ENCODE assay signal across 8 cellular contexts in the genomic region with DNA sequence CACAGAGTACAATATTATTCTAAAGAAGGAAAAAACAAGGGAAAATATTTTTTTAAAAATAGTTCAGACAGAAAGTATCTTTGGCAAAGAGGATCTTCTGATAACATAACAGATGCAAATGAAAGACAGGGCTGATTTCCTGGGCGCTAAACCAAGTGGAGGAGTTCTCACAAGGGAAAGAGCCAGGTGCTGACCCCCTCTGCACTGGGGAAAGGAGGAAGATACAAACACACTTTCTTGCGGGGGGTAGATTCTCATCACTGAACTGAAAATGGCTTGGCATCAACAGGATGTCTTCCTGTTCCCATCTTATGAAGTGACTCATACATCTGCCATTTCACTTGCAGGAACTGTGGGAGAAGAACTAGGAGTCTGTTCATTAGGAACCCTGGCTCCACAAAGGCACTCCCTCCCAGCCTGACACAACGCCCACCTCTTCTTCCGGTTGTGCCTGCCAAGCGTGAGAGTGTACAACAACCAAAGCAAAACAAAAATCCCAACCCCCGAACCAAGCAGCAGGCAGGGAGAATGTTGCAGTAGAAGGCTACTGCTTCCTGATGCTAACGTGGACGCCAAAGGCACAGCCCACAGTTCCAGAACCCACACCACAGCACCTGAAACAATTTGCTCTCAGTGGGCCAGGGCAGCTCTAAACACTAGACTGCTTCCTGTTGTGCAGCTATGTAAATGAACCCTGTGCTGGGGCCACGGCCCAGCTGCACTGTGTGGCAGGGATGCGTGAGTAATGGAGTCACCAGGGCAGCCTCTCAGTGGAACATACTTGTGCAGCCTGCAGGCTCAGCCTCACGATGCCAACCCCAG. TPM values are rescaled to one million over a fixed set of nuclear protein-coding genes. Genes with fewer than 3 reads are reported as not detected.
A peak's percentile ranks its signal among the peaks of the same experiment; 100 is the strongest.
DNase-seq lines count a peak whose midpoint lies in the region; ATAC-seq and TF ChIP-seq lines count a peak whose summit lies in the region.

No MANE protein-coding gene starts in this region.

- no peaks in the 10 kb centered on the region for H3K79me2 ChIP-seq in GM23338 (replicated peaks; ENCODE audit: insufficient read depth)

- H3K4me1 Mint-ChIP-seq in GM23338 (peaks cover 30% of the 10 kb centered on the region), memory B cell (peaks cover 25% of the 10 kb centered on the region)

- no peaks in the 10 kb centered on the region for H3K36me3 Mint-ChIP-seq in GM23338 (ENCODE audit: low read depth)
- H3K36me3 Mint-ChIP-seq in memory B cell, result no peaks in the 10 kb centered on the region

- H3K9me3 Mint-ChIP-seq in GM23338 (no peaks in the 10 kb centered on the region), memory B cell (no peaks in the 10 kb centered on the region)

- H4K20me1 ChIP-seq in GM23338 (replicated peaks; ENCODE audit: insufficient read depth), result no peaks in the 10 kb centered on the region

- DNase-seq in GM12865 (ENCODE audit: low read depth), result peak; percentile 89
- DNase-seq in GM23338 (ENCODE audit: low spot score), result no peak
- peak; percentile 86 for DNase-seq in LoVo (ENCODE audit: low spot score)
- DNase-seq in colonic mucosa, result peak; percentile 85
- peak; percentile 9 to 28 for DNase-seq in memory B cell (ENCODE audit: low spot score in 2 of 2)
- peak; percentile 16 for DNase-seq in stimulated activated naive CD4-positive, alpha-beta T cell treated with Interleukin-2 at 50 U/mL for 16 hours (lab: John Stamatoyannopoulos, UW)
- no peak for DNase-seq in NCI-H524 treated with DMSO at 0.1 percent for 48 hours (lab: John Stamatoyannopoulos, UW)

- H3K27ac Mint-ChIP-seq in GM23338 (no peak overlapping the region; the same call in 1 of the 2 replicates), memory B cell (peak overlapping the region; percentile 94)

- peak overlapping the region in 1 of 2 donors; percentile 23 for H3K9ac ChIP-seq in colonic mucosa (ENCODE audit: low read depth in 2 of 2, low read length in 2 of 2)

- H3K4me3 ChIP-seq in GM12865 (ENCODE audit: low read depth, low read length), result peak overlapping the region; percentile 51
- no peak overlapping the region for H3K4me3 ChIP-seq in GM23338
- peak overlapping the region; percentile 19 for H3K4me3 ChIP-seq in WI38 (ENCODE audit: low read depth, low read length)
- H3K4me3 ChIP-seq in colonic mucosa, result no peak overlapping the region

- H3K9me3 ChIP-seq in colonic mucosa, result no peaks in the 10 kb centered on the region

- no peaks in the 10 kb centered on the region for H3K9me2 ChIP-seq in GM23338 (ENCODE audit: insufficient read depth)

- peak overlapping the region; percentile 1; the same call in 1 of the 2 replicates for H3K27ac ChIP-seq in GM23338 (ENCODE audit: low read depth)
- H3K27ac ChIP-seq in colonic mucosa, result peak overlapping the region; percentile 89

- H3F3A ChIP-seq in GM23338 (replicated peaks; ENCODE audit: low read depth), result no peaks in the 10 kb centered on the region

- H3K27me3 Mint-ChIP-seq in GM23338 (ENCODE audit: insufficient read depth, low read depth, poor library complexity) (peaks cover 2% of the 10 kb centered on the region), memory B cell (no peaks in the 10 kb centered on the region)

- intact Hi-C loops in colonic mucosa (cut with DNase I), result no loop called here

- TF ChIP-seq CTCF in GM12865 (IDR thresholded peaks at IDR 0.05; ENCODE audit: insufficient read depth, low read depth, low read length, missing control alignments) (no peak), GM23338 (conservative IDR thresholded peaks at IDR 0.05; ENCODE audit: low read depth in 2 of 2) (no peak), WI38 (IDR thresholded peaks at IDR 0.05; ENCODE audit: low read depth, low read length) (no peak), colonic mucosa (IDR thresholded peaks at IDR 0.05) (no peak)

- H3K27me3 ChIP-seq in GM23338 (ENCODE audit: insufficient read depth) (no peaks in the 10 kb centered on the region), colonic mucosa (no peaks in the 10 kb centered on the region)

- H2AFZ ChIP-seq in GM23338, result no peak overlapping the region

- H3K36me3 ChIP-seq in GM23338 (ENCODE audit: insufficient read depth), result no peaks in the 10 kb centered on the region
- H3K36me3 ChIP-seq in colonic mucosa, result no peaks in the 10 kb centered on the region

- H3K4me3 Mint-ChIP-seq in GM23338, result no peak overlapping the region
- peak overlapping the region; percentile 75 for H3K4me3 Mint-ChIP-seq in memory B cell

- peaks cover 20% of the 10 kb centered on the region; the same call in 1 of the 2 replicates for H3K4me1 ChIP-seq in GM23338 (ENCODE audit: insufficient read depth)
- peaks cover 15% of the 10 kb centered on the region for H3K4me1 ChIP-seq in colonic mucosa

- ATAC-seq in GM23338, result peak; percentile 72
- ATAC-seq in memory B cell (ENCODE audit: low read depth), result peak; percentile 94

- H3K4me2 ChIP-seq in GM23338, result peak overlapping the region; percentile 32; the same call in 1 of the 2 replicates

TF ChIP-seq in GM23338, 12 proteins besides CTCF, POLR2A, EP300 and RAD21 (continues in another document):
- no peak for TF ChIP-seq JUNB (IDR thresholded peaks at IDR 0.05; ENCODE audit: unreplicated experiment)
- no peak for TF ChIP-seq STAT1 (IDR thresholded peaks at IDR 0.05; ENCODE audit: unreplicated experiment)
- no peak for TF ChIP-seq ZNF331 (CRISPR knock-in tag; IDR thresholded peaks at IDR 0.05; ENCODE audit: low read depth)
- TF ChIP-seq NANOG (IDR thresholded peaks at IDR 0.05; ENCODE audit: borderline replicate concordance), result no peak
- TF ChIP-seq, protein P1, sequence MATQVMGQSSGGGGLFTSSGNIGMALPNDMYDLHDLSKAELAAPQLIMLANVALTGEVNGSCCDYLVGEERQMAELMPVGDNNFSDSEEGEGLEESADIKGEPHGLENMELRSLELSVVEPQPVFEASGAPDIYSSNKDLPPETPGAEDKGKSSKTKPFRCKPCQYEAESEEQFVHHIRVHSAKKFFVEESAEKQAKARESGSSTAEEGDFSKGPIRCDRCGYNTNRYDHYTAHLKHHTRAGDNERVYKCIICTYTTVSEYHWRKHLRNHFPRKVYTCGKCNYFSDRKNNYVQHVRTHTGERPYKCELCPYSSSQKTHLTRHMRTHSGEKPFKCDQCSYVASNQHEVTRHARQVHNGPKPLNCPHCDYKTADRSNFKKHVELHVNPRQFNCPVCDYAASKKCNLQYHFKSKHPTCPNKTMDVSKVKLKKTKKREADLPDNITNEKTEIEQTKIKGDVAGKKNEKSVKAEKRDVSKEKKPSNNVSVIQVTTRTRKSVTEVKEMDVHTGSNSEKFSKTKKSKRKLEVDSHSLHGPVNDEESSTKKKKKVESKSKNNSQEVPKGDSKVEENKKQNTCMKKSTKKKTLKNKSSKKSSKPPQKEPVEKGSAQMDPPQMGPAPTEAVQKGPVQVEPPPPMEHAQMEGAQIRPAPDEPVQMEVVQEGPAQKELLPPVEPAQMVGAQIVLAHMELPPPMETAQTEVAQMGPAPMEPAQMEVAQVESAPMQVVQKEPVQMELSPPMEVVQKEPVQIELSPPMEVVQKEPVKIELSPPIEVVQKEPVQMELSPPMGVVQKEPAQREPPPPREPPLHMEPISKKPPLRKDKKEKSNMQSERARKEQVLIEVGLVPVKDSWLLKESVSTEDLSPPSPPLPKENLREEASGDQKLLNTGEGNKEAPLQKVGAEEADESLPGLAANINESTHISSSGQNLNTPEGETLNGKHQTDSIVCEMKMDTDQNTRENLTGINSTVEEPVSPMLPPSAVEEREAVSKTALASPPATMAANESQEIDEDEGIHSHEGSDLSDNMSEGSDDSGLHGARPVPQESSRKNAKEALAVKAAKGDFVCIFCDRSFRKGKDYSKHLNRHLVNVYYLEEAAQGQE (IDR thresholded peaks at IDR 0.05; ENCODE audit: unreplicated experiment), result no peak
- TF ChIP-seq EZH2phosphoT487 (IDR thresholded peaks at IDR 0.05; ENCODE audit: unreplicated experiment), result no peak
- TF ChIP-seq ZNF114 (CRISPR knock-in tag; IDR thresholded peaks at IDR 0.05), result no peak

RNA-seq across cellular contexts. Expression of a gene that starts 51.0 kb away (rescaled TPM):
- 25.9 and 30.8 TPM in 2 replicates for total RNA-seq in GM23338 (2014; rRNA removed; shearing (Covaris generic))
- polyA plus RNA-seq in GM23338 (2016; fragmentation: Nextera tagmentation; extraction: Ambion mirVana), result 36.2 and 39.5 TPM in 2 replicates
- total RNA-seq in colonic mucosa, result 10 to 100 TPM; 29.0 to 29.4 TPM

Comparison
In these comparisons a context has a peak if more than half of its experiments do, and no peak if none do; other contexts are left out.
1. DNase-seq: peak in GM12865 (single experiment), LoVo (single experiment), colonic mucosa (single experiment), memory B cell (2 of 2) and stimulated activated naive CD4-positive, alpha-beta T cell treated with Interleukin-2 at 50 U/mL for 16 hours (single experiment); none in GM23338 (single experiment) and NCI-H524 treated with DMSO at 0.1 percent for 48 hours (single experiment).
2. H3K4me3 ChIP-seq: peak in GM12865 (single experiment) and WI38 (single experiment); none in GM23338 (single experiment) and colonic mucosa (single experiment).